In the genomic region with DNA sequence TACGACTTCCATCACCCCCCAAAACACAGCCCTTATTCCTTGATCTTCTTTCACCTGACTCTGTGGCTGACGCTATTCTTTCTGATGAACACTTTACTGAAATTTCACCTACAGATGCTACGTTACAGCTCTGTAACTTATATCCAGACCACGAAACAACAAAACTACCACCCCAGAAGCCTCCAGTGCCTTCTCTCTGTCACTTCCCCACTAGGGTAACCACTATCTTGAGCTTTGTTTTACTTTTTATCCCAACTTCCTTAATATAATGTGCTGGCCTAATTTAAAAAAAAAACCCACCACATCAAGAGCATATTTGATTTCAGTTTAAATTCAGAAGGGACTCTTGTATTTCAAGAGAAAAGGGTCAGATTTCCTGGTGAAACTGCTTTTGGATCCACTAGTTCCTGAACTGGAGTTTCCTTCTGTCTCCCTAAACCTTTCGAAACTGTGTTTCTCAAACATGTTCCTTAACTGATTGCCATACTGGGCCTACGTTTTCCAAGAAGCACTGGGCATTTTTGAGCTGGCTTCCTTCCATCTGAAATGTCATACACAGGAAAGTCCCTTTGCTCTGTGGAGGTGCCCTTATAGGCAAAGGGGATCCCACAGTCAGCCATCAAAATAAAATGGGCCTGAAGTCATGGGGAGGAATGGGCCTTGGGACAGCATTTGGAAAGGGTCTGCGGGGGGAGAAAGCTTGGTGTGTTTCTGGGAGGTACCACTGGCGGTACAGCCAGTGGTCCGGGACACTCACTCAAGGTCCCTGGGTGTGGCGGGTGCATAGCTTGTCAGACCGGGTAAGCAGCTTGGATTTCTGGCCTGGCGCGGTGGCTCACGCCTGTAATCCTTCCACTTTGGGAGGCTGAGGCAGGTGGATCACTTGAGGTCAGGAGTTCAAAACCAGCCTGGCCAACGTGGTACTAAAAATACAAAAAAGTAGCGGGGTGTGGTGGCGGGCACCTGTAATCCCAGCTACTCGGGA, we compare ENCODE assay signal across 13 cellular contexts. TPM values are rescaled to one million over a fixed set of nuclear protein-coding genes. Genes with fewer than 3 reads are reported as not detected.
DNase-seq lines count a peak whose midpoint lies in the region; ATAC-seq and TF ChIP-seq lines count a peak whose summit lies in the region.
"Had no signal": no experiment of that assay in that cellular context is flagged by ENCODE, and none has a peak within 500 bp of the region (broad histone marks: within the 10 kb centered on the region; RNA-seq: fewer than 3 reads in every experiment).

No MANE protein-coding gene starts in this region.

- POLR2A ChIA-PET in naive thymus-derived CD4-positive, alpha-beta T cell (lab: Charles Lee) = interaction anchor here (0.6 to 2.0 kb wide), 5 partner anchors 9 to 29 kb away, joined by 3 to 7 read pairs (median 4); no protein-coding TSS in a partner anchor

- H3K4me3 ChIP-seq in naive thymus-derived CD4-positive, alpha-beta T cell (ENCODE audit: low read length) = no peak overlapping the region
- H3K4me3 ChIP-seq in tibial nerve (no peak overlapping the region), MG63 (no peak overlapping the region)
- H3K4me3 ChIP-seq: adrenal gland had no signal

- intact Hi-C loops in CD14-positive monocyte (cut with micrococcal nuclease) = no loop called here
- intact Hi-C loops in naive thymus-derived CD4-positive, alpha-beta T cell (cut with micrococcal nuclease) = no loop called here

- DNase-seq in CD14-positive monocyte (ENCODE audit: low spot score) (no peak), Kasumi-1 (lab: John Stamatoyannopoulos, UW) (peak; percentile 50 to 52), retina (no peak), tibial nerve (ENCODE audit: low spot score in 2 of 2) (no peak), MG63 (no peak)
- no peak for DNase-seq in activated naive CD8-positive, alpha-beta T cell treated with anti-CD3 and anti-CD28 coated beads for 36 hours
- peak in 1 of 9 donors; percentile 10 for DNase-seq in naive thymus-derived CD4-positive, alpha-beta T cell
- DNase-seq: adrenal gland; Caco-2; effector CD4-positive, alpha-beta T cell; small intestine had no signal

- H3K27ac Mint-ChIP-seq in CD14-positive monocyte = peak overlapping the region in 5 of 7 donors; percentile 0 to 85 (median 73)
- peak overlapping the region; percentile 86 for H3K27ac Mint-ChIP-seq in activated naive CD8-positive, alpha-beta T cell treated with anti-CD3 and anti-CD28 coated beads for 36 hours
- peak overlapping the region; percentile 58 to 89 (median 73) for H3K27ac Mint-ChIP-seq in naive thymus-derived CD4-positive, alpha-beta T cell

- peaks cover 0 to 29% (median 4%) of the 10 kb centered on the region in 3 experiments for H3K36me3 ChIP-seq in naive thymus-derived CD4-positive, alpha-beta T cell (ENCODE audit: control insufficient read depth in 2 of 3, insufficient read depth in 3 of 3, low read length in 3 of 3)
- H3K36me3 ChIP-seq in tibial nerve (no peaks in the 10 kb centered on the region), MG63 (no peaks in the 10 kb centered on the region)
- H3K36me3 ChIP-seq: adrenal gland had no signal

- peaks cover 36 to 43% of the 10 kb centered on the region in 2 donors for H3K4me1 ChIP-seq in naive thymus-derived CD4-positive, alpha-beta T cell (ENCODE audit: control insufficient read depth in 2 of 2, insufficient read depth in 2 of 2, low read length in 2 of 2)
- H3K4me1 ChIP-seq in tibial nerve = no peaks in the 10 kb centered on the region
- H3K4me1 ChIP-seq: adrenal gland had no signal

- peak overlapping the region; percentile 17 for H3K27ac ChIP-seq in naive thymus-derived CD4-positive, alpha-beta T cell (ENCODE audit: low read depth, low read length)
- H3K27ac ChIP-seq in tibial nerve = no peak overlapping the region
- H3K27ac ChIP-seq: adrenal gland had no signal

- H3K4me3 Mint-ChIP-seq in CD14-positive monocyte = peak overlapping the region in 1 of 2 donors; percentile 81
- peak overlapping the region; percentile 40 for H3K4me3 Mint-ChIP-seq in activated naive CD8-positive, alpha-beta T cell treated with anti-CD3 and anti-CD28 coated beads for 36 hours
- H3K4me3 Mint-ChIP-seq in naive thymus-derived CD4-positive, alpha-beta T cell = peak overlapping the region in 8 of 10 donors; percentile 18 to 66 (median 37)

- no peaks in the 10 kb centered on the region for H3K9me3 ChIP-seq in naive thymus-derived CD4-positive, alpha-beta T cell (ENCODE audit: control insufficient read depth in 2 of 3, low read length in 3 of 3)
- H3K9me3 ChIP-seq in tibial nerve = no peaks in the 10 kb centered on the region
- no peaks in the 10 kb centered on the region for H3K9me3 ChIP-seq in MG63
- H3K9me3 ChIP-seq: adrenal gland, Caco-2 had no signal

- peaks cover 21 to 44% of the 10 kb centered on the region in 2 donors for H3K36me3 Mint-ChIP-seq in CD14-positive monocyte
- peaks cover 15% of the 10 kb centered on the region for H3K36me3 Mint-ChIP-seq in activated naive CD8-positive, alpha-beta T cell treated with anti-CD3 and anti-CD28 coated beads for 36 hours
- peaks cover 9 to 32% (median 14%) of the 10 kb centered on the region in 5 donors for H3K36me3 Mint-ChIP-seq in naive thymus-derived CD4-positive, alpha-beta T cell

- CTCF ChIA-PET in naive thymus-derived CD4-positive, alpha-beta T cell (lab: Charles Lee) = interaction anchor here (0.8 to 1.6 kb wide), 2 partner anchors 11 to 13 kb away, joined by 3 to 4 read pairs; no protein-coding TSS in a partner anchor

- H3K27me3 Mint-ChIP-seq in CD14-positive monocyte (ENCODE audit: low read depth in 3 of 3) = peaks cover 3 to 32% (median 7%) of the 10 kb centered on the region in 3 donors
- H3K27me3 Mint-ChIP-seq in activated naive CD8-positive, alpha-beta T cell treated with anti-CD3 and anti-CD28 coated beads for 36 hours = no peaks in the 10 kb centered on the region
- H3K27me3 Mint-ChIP-seq in naive thymus-derived CD4-positive, alpha-beta T cell = no peaks in the 10 kb centered on the region

- no peak for TF ChIP-seq POLR2A in tibial nerve (IDR thresholded peaks at IDR 0.05)

- no peak for TF ChIP-seq CTCF in CD14-positive monocyte (IDR thresholded peaks at IDR 0.05)
- TF ChIP-seq CTCF in tibial nerve (IDR thresholded peaks at IDR 0.05) = no peak

- peaks cover 0 to 2% (median 0%) of the 10 kb centered on the region in 7 donors for H3K9me3 Mint-ChIP-seq in CD14-positive monocyte
- no peaks in the 10 kb centered on the region for H3K9me3 Mint-ChIP-seq in activated naive CD8-positive, alpha-beta T cell treated with anti-CD3 and anti-CD28 coated beads for 36 hours
- H3K9me3 Mint-ChIP-seq in naive thymus-derived CD4-positive, alpha-beta T cell = peaks cover 0 to 3% (median 0%) of the 10 kb centered on the region in 11 donors

- ATAC-seq in naive thymus-derived CD4-positive, alpha-beta T cell = peak; percentile 39
- no peak for ATAC-seq in GM18907 (IDR thresholded peaks at IDR 0.05; ENCODE audit: unreplicated experiment)

- H3K27me3 ChIP-seq in naive thymus-derived CD4-positive, alpha-beta T cell (ENCODE audit: control insufficient read depth in 2 of 2, insufficient read depth in 2 of 2, low read length in 2 of 2) = no peaks in the 10 kb centered on the region
- H3K27me3 ChIP-seq in tibial nerve (no peaks in the 10 kb centered on the region), MG63 (no peaks in the 10 kb centered on the region)

- 86 to 87% methylated on average over 18 of the region's 18 CpGs for WGBS in tibial nerve, 2 donors

- peaks cover 21% of the 10 kb centered on the region for H3K4me1 Mint-ChIP-seq in CD14-positive monocyte
- peaks cover 39% of the 10 kb centered on the region for H3K4me1 Mint-ChIP-seq in activated naive CD8-positive, alpha-beta T cell treated with anti-CD3 and anti-CD28 coated beads for 36 hours
- H3K4me1 Mint-ChIP-seq in naive thymus-derived CD4-positive, alpha-beta T cell = peaks cover 27 to 58% (median 45%) of the 10 kb centered on the region in 7 donors

- no peak for TF ChIP-seq EP300 in tibial nerve (IDR thresholded peaks at IDR 0.05)

RNA-seq across cellular contexts. Expression of gene RTF2, which starts 25.8 kb away (rescaled TPM):
- 100 to 1,000 TPM; 148 to 163 TPM for polyA plus RNA-seq in CD14-positive monocyte
- 10 to 100 TPM; 70.3 to 76.3 TPM for total RNA-seq in activated naive CD8-positive, alpha-beta T cell treated with anti-CD3 and anti-CD28 coated beads for 36 hours
- 100 to 1,000 TPM in 1 of 5 experiments, 10 to 100 TPM in 4; 62.5 to 118 (median 72.0) TPM for total RNA-seq in naive thymus-derived CD4-positive, alpha-beta T cell
- polyA plus RNA-seq in naive thymus-derived CD4-positive, alpha-beta T cell = 100 to 1,000 TPM; 156 to 157 TPM
- 10 to 100 TPM; 54.3 to 74.1 (median 65.2) TPM for total RNA-seq in tibial nerve
- total RNA-seq in MG63 (2014; rRNA removed; shearing (Covaris generic); ENCODE audit: low replicate concordance) = 163 and 171 TPM in 2 replicates

RNA-seq across cellular contexts. Expression of gene CASS4, which starts 30.6 kb away (rescaled TPM):
- polyA plus RNA-seq in CD14-positive monocyte = 1 to 10 TPM; 1.9 to 6.1 TPM
- 1 to 10 TPM; 3.0 to 3.4 TPM for total RNA-seq in activated naive CD8-positive, alpha-beta T cell treated with anti-CD3 and anti-CD28 coated beads for 36 hours
- 10 to 100 TPM in 4 of 5 experiments, 1 to 10 TPM in 1; 8.0 to 16.9 (median 14.3) TPM for total RNA-seq in naive thymus-derived CD4-positive, alpha-beta T cell
- 10 to 100 TPM in 1 of 2 donors, 1 to 10 TPM in 1; 6.8 to 10.7 TPM for polyA plus RNA-seq in naive thymus-derived CD4-positive, alpha-beta T cell
- 1 to 10 TPM; 2.0 to 7.5 (median 3.6) TPM for total RNA-seq in tibial nerve
- 0.07 and 0.25 TPM in 2 replicates for total RNA-seq in MG63 (2014; rRNA removed; shearing (Covaris generic); ENCODE audit: low replicate concordance)
- total RNA-seq: HT-29 had no signal

RNA-seq across cellular contexts. Expression of gene CSTF1, which starts 50.2 kb away (rescaled TPM):
- polyA plus RNA-seq in CD14-positive monocyte = 10 to 100 TPM; 10.7 to 15.7 TPM
- total RNA-seq in activated naive CD8-positive, alpha-beta T cell treated with anti-CD3 and anti-CD28 coated beads for 36 hours = 10 to 100 TPM; 66.4 to 69.8 TPM
- total RNA-seq in naive thymus-derived CD4-positive, alpha-beta T cell = 10 to 100 TPM; 16.4 to 50.7 (median 46.7) TPM
- polyA plus RNA-seq in naive thymus-derived CD4-positive, alpha-beta T cell = 10 to 100 TPM; 31.5 to 35.9 TPM
- total RNA-seq in tibial nerve = 10 to 100 TPM; 17.6 to 25.9 (median 22.7) TPM
- total RNA-seq in MG63 (2014; rRNA removed; shearing (Covaris generic); ENCODE audit: low replicate concordance) = 68.6 and 135 TPM in 2 replicates

RNA-seq across cellular contexts. Expression of gene AURKA, which starts 50.7 kb away (rescaled TPM):
- 1 to 10 TPM; 1.4 to 1.5 TPM for polyA plus RNA-seq in CD14-positive monocyte
- total RNA-seq in activated naive CD8-positive, alpha-beta T cell treated with anti-CD3 and anti-CD28 coated beads for 36 hours = 10 to 100 TPM; 83.6 to 85.1 TPM
- 10 to 100 TPM in 1 of 5 experiments, 1 to 10 TPM in 3, under 1 TPM in 1; 0.95 to 44.1 (median 1.2) TPM for total RNA-seq in naive thymus-derived CD4-positive, alpha-beta T cell
- under 1 TPM; 0.43 to 0.64 TPM for polyA plus RNA-seq in naive thymus-derived CD4-positive, alpha-beta T cell
- total RNA-seq in tibial nerve = 1 to 10 TPM in 3 of 4 donors, under 1 TPM in 1; 0.42 to 4.3 (median 1.7) TPM
- 86.4 and 130 TPM in 2 replicates for total RNA-seq in MG63 (2014; rRNA removed; shearing (Covaris generic); ENCODE audit: low replicate concordance)

Comparison
In these comparisons a context has a peak if more than half of its experiments do, and no peak if none do; other contexts are left out.
1. DNase-seq: peak in Kasumi-1 (2 of 2); none in CD14-positive monocyte (single experiment), activated naive CD8-positive, alpha-beta T cell treated with anti-CD3 and anti-CD28 coated beads for 36 hours (single experiment), retina (single experiment), tibial nerve (0 of 2) and MG63 (single experiment).
2. Peak in every context shown above with its lines, with median percentiles within 50 percentile points of each other: H3K27ac Mint-ChIP-seq.